16 cellular contexts compared by ENCODE assay signal in genomic region chr3:13501527-13501926, GRCh38. TPM values are rescaled to one million over a fixed set of nuclear protein-coding genes. Genes with fewer than 3 reads are reported as not detected.
A peak's percentile ranks its signal among the peaks of the same experiment; 100 is the strongest.
DNase-seq lines count a peak whose midpoint lies in the region; ATAC-seq, FAIRE-seq and TF ChIP-seq lines count a peak whose summit lies in the region.
"Had no signal": no experiment of that assay in that cellular context is flagged by ENCODE, and none has a peak within 500 bp of the region (broad histone marks: within the 10 kb centered on the region; RNA-seq: fewer than 3 reads in every experiment).

No MANE protein-coding gene starts in this region.

- no peaks in the 10 kb centered on the region for H3K9me3 Mint-ChIP-seq in astrocyte (ENCODE audit: unreplicated experiment)
- H3K9me3 Mint-ChIP-seq in neural progenitor cell = no peaks in the 10 kb centered on the region
- H3K9me3 Mint-ChIP-seq in effector memory CD8-positive, alpha-beta T cell = no peaks in the 10 kb centered on the region
- H3K9me3 Mint-ChIP-seq: CD4-positive, CD25-positive, alpha-beta regulatory T cell; GM23338 had no signal

- TF ChIP-seq CTCF in left ventricle myocardium inferior (IDR thresholded peaks at IDR 0.05; ENCODE audit: borderline replicate concordance) (no peak), astrocyte (IDR thresholded peaks at IDR 0.05; ENCODE audit: insufficient read depth, low read depth, low read length) (no peak), neural progenitor cell (IDR thresholded peaks at IDR 0.05) (no peak), upper lobe of right lung (IDR thresholded peaks at IDR 0.05) (no peak)

- peak overlapping the region; percentile 18 for H3K27ac Mint-ChIP-seq in astrocyte (ENCODE audit: unreplicated experiment)
- peak overlapping the region; percentile 65 for H3K27ac Mint-ChIP-seq in neural progenitor cell
- no peak overlapping the region for H3K27ac Mint-ChIP-seq in effector memory CD8-positive, alpha-beta T cell
- H3K27ac Mint-ChIP-seq: CD4-positive, CD25-positive, alpha-beta regulatory T cell; GM23338 had no signal

- H3K9ac ChIP-seq in astrocyte (ENCODE audit: low read length) = no peak overlapping the region
- no peak overlapping the region for H3K9ac ChIP-seq in neural progenitor cell
- H3K9ac ChIP-seq: BLaER1 treated with 17β-estradiol and CSF1 and Interleukin-3, amounts not matched to agents 10 nM and 100 nM had no signal

- DNase-seq in left ventricle myocardium inferior (peak; percentile 8), Right ventricle myocardium superior (no peak), astrocyte (ENCODE audit: low read depth) (no peak), neural progenitor cell (ENCODE audit: low spot score) (no peak), upper lobe of right lung (peak; percentile 40)
- DNase-seq in effector memory CD8-positive, alpha-beta T cell = no peak
- DNase-seq in activated T-cell treated with anti-CD3 and anti-CD28 coated beads, Interleukin-2, amount 50 U/mL, for 1 hour = no peak
- DNase-seq: 8988T; ACHN; CD4-positive, CD25-positive, alpha-beta regulatory T cell; DMS53; H7 had no signal

- H3K27me3 ChIP-seq in left ventricle myocardium inferior (ENCODE audit: low read depth) (no peaks in the 10 kb centered on the region), astrocyte (ENCODE audit: insufficient read depth, low read length) (no peaks in the 10 kb centered on the region), neural progenitor cell (no peaks in the 10 kb centered on the region), upper lobe of right lung (no peaks in the 10 kb centered on the region)
- H3K27me3 ChIP-seq: BLaER1 treated with 17β-estradiol and CSF1 and Interleukin-3, amounts not matched to agents 10 nM and 100 nM had no signal

- H3K9me3 ChIP-seq in left ventricle myocardium inferior (replicated peaks) = no peaks in the 10 kb centered on the region
- H3K9me3 ChIP-seq in astrocyte (ENCODE audit: insufficient read depth, low read depth, low read length) = no peaks in the 10 kb centered on the region
- no peaks in the 10 kb centered on the region for H3K9me3 ChIP-seq in neural progenitor cell (ENCODE audit: low read depth)
- no peaks in the 10 kb centered on the region for H3K9me3 ChIP-seq in upper lobe of right lung
- H3K9me3 ChIP-seq: BLaER1 treated with 17β-estradiol and CSF1 and Interleukin-3, amounts not matched to agents 10 nM and 100 nM had no signal

- H4K20me1 ChIP-seq in astrocyte (ENCODE audit: insufficient read depth, low read length) (no peaks in the 10 kb centered on the region), neural progenitor cell (ENCODE audit: low read depth) (no peaks in the 10 kb centered on the region)

- no peak overlapping the region for H2AFZ ChIP-seq in astrocyte (ENCODE audit: low read depth, low read length)
- no peak overlapping the region for H2AFZ ChIP-seq in neural progenitor cell (replicated peaks)
- H2AFZ ChIP-seq: GM23338 had no signal

- no peak for ATAC-seq in Right ventricle myocardium superior (ENCODE audit: poor library complexity)
- ATAC-seq in upper lobe of right lung = no peak
- no peak for ATAC-seq in effector memory CD8-positive, alpha-beta T cell (replicated peaks)
- ATAC-seq in HG02852 (IDR thresholded peaks at IDR 0.05; ENCODE audit: unreplicated experiment) = no peak
- ATAC-seq: GM23338 had no signal

- peaks cover 6% of the 10 kb centered on the region for H3K27me3 Mint-ChIP-seq in astrocyte (ENCODE audit: low read depth, unreplicated experiment)
- peaks cover 5% of the 10 kb centered on the region for H3K27me3 Mint-ChIP-seq in neural progenitor cell (ENCODE audit: insufficient read depth, low read depth)
- no peaks in the 10 kb centered on the region for H3K27me3 Mint-ChIP-seq in effector memory CD8-positive, alpha-beta T cell
- H3K27me3 Mint-ChIP-seq: CD4-positive, CD25-positive, alpha-beta regulatory T cell had no signal

- H3K4me3 Mint-ChIP-seq in astrocyte (ENCODE audit: unreplicated experiment) (no peak overlapping the region), neural progenitor cell (no peak overlapping the region)
- no peak overlapping the region for H3K4me3 Mint-ChIP-seq in effector memory CD8-positive, alpha-beta T cell
- H3K4me3 Mint-ChIP-seq: CD4-positive, CD25-positive, alpha-beta regulatory T cell; GM23338 had no signal

- H3K4me1 ChIP-seq in left ventricle myocardium inferior = peaks cover 6% of the 10 kb centered on the region
- peaks cover 12% of the 10 kb centered on the region for H3K4me1 ChIP-seq in astrocyte (ENCODE audit: insufficient read depth, low read length)
- peaks cover 8% of the 10 kb centered on the region for H3K4me1 ChIP-seq in neural progenitor cell
- H3K4me1 ChIP-seq in upper lobe of right lung = peaks cover 4% of the 10 kb centered on the region

- intact Hi-C loops in left ventricle myocardium inferior (cut with micrococcal nuclease) = no loop called here
- intact Hi-C loops in Right ventricle myocardium superior (cut with DNase I) = no loop called here
- intact Hi-C loops in upper lobe of right lung (cut with DNase I) = no loop called here

- no peaks in the 10 kb centered on the region for H3F3A ChIP-seq in neural progenitor cell (ENCODE audit: low read depth)

- FAIRE-seq in astrocyte (lab: Jason Lieb, UNC) = no peak
- FAIRE-seq: GM18507 had no signal

- H3K79me2 ChIP-seq in astrocyte (ENCODE audit: insufficient read depth, low read length) = no peaks in the 10 kb centered on the region
- no peaks in the 10 kb centered on the region for H3K79me2 ChIP-seq in neural progenitor cell (ENCODE audit: low read depth)

- H3K4me2 ChIP-seq in astrocyte (ENCODE audit: low read length) (no peak overlapping the region), neural progenitor cell (no peak overlapping the region)
- H3K4me2 ChIP-seq: BLaER1 treated with 17β-estradiol and CSF1 and Interleukin-3, amounts not matched to agents 10 nM and 100 nM; GM23338 had no signal

- H3K36me3 Mint-ChIP-seq in astrocyte (ENCODE audit: low read depth, unreplicated experiment) (peaks cover 6% of the 10 kb centered on the region), neural progenitor cell (peaks cover 2% of the 10 kb centered on the region)
- H3K36me3 Mint-ChIP-seq in effector memory CD8-positive, alpha-beta T cell (ENCODE audit: insufficient read depth) = peaks cover 3% of the 10 kb centered on the region
- H3K36me3 Mint-ChIP-seq: CD4-positive, CD25-positive, alpha-beta regulatory T cell had no signal

- peaks cover 18% of the 10 kb centered on the region for H3K36me3 ChIP-seq in left ventricle myocardium inferior
- H3K36me3 ChIP-seq in astrocyte (ENCODE audit: insufficient read depth, low read length) = no peaks in the 10 kb centered on the region
- H3K36me3 ChIP-seq in neural progenitor cell = no peaks in the 10 kb centered on the region
- no peaks in the 10 kb centered on the region for H3K36me3 ChIP-seq in upper lobe of right lung
- H3K36me3 ChIP-seq: BLaER1 treated with 17β-estradiol and CSF1 and Interleukin-3, amounts not matched to agents 10 nM and 100 nM had no signal

- H3K4me3 ChIP-seq in left ventricle myocardium inferior = no peak overlapping the region
- no peak overlapping the region for H3K4me3 ChIP-seq in astrocyte (ENCODE audit: insufficient read depth, low read depth, low read length)
- no peak overlapping the region for H3K4me3 ChIP-seq in neural progenitor cell
- H3K4me3 ChIP-seq in upper lobe of right lung = no peak overlapping the region
- H3K4me3 ChIP-seq: BLaER1 treated with 17β-estradiol and CSF1 and Interleukin-3, amounts not matched to agents 10 nM and 100 nM; GM23338 had no signal

- H3K27ac ChIP-seq in left ventricle myocardium inferior (replicated peaks) (no peak overlapping the region), astrocyte (ENCODE audit: low read depth, low read length) (no peak overlapping the region), neural progenitor cell (no peak overlapping the region), upper lobe of right lung (no peak overlapping the region)
- H3K27ac ChIP-seq: BLaER1 treated with 17β-estradiol and CSF1 and Interleukin-3, amounts not matched to agents 10 nM and 100 nM had no signal

- peaks cover 10% of the 10 kb centered on the region for H3K4me1 Mint-ChIP-seq in astrocyte (ENCODE audit: low read depth, unreplicated experiment)
- H3K4me1 Mint-ChIP-seq in neural progenitor cell = peaks cover 44% of the 10 kb centered on the region
- H3K4me1 Mint-ChIP-seq in effector memory CD8-positive, alpha-beta T cell (ENCODE audit: low read depth in 2 of 2) = no peaks in the 10 kb centered on the region
- H3K4me1 Mint-ChIP-seq: CD4-positive, CD25-positive, alpha-beta regulatory T cell had no signal

RNA-seq across cellular contexts. Expression of gene HDAC11, which starts 21.4 kb away (rescaled TPM):
- total RNA-seq in left ventricle myocardium inferior = 34.3 TPM
- total RNA-seq in Right ventricle myocardium superior = 40.7 TPM
- total RNA-seq in astrocyte = 8.6 and 9.5 TPM in 2 replicates
- 4.8 and 12.6 TPM in 2 replicates for total RNA-seq in neural progenitor cell (ENCODE audit: low replicate concordance)
- total RNA-seq in upper lobe of right lung = 15.0 TPM

RNA-seq across cellular contexts. Expression of gene FBLN2, which starts 47.4 kb away (rescaled TPM):
- total RNA-seq in left ventricle myocardium inferior (56.7 TPM), Right ventricle myocardium superior (69.7 TPM), astrocyte (36.6 and 57.3 TPM in 2 replicates), neural progenitor cell (ENCODE audit: low replicate concordance) (15.0 and 15.9 TPM in 2 replicates), upper lobe of right lung (32.9 TPM)
- total RNA-seq: CD4-positive, CD25-positive, alpha-beta regulatory T cell had no signal

Comparison
In these comparisons a context has a peak if more than half of its experiments do, and no peak if none do; other contexts are left out.
1. DNase-seq: peak in left ventricle myocardium inferior (single experiment) and upper lobe of right lung (single experiment); none in Right ventricle myocardium superior (single experiment), astrocyte (single experiment), neural progenitor cell (single experiment), effector memory CD8-positive, alpha-beta T cell (0 of 3) and activated T-cell treated with anti-CD3 and anti-CD28 coated beads, Interleukin-2, amount 50 U/mL, for 1 hour (single experiment).
2. H3K27ac Mint-ChIP-seq: peak in astrocyte (single experiment) and neural progenitor cell (single experiment); none in effector memory CD8-positive, alpha-beta T cell (0 of 2).